1 cellular context compared by ENCODE assay signal in the genomic region with DNA sequence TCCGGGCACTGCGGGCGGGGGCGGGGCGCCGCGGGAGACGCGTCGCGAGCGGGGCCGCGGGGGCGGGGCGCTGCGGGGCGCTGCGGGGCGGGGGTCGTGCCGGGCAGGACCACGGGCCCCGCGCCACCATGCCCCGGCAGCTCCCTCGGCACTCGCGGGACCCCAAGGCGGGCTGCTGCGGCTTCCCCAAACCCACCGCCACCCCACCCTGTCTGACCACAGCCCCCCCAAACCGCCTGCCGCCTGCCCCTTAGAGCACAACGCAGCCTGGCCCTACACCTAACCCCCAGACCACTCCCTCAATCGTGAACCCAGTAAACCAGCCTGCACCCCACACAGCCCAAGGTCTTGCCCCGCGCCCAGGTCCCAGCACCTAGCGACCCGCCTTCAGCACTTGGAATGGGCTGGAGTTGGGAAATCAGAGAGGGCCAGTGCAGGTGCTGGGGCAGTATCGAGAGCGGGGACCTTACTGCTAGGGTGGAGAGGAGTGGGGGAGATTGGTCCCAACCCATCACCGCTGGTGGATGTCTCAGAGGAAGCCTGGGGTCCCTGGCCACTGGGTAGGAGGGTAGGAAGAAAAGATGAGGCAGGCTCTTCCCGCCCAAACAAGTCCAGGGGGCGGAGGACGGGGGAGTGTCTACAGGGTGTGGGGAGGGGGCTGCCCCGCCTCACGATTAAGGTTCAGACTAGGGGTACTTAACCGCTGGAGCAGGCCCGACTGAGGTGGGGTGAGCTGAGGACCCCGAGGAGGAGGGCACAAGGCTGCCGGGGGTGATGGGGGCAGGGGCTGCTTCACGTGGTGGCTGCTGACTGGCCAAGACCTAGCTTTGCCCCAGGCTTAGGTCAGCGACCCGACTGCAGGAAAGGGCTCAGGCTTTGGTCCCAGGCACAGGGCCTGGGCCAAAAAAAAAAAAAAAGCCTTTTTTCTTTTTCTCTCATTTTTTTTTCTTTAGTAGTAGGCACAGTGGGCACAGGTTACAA.
A peak's percentile ranks its signal among the peaks of the same experiment; 100 is the strongest.
TF ChIP-seq lines count a peak whose summit lies in the region.

No MANE protein-coding gene starts in this region.

TF ChIP-seq in HepG2, 621 proteins besides CTCF, POLR2A, EP300 and RAD21 (continued from another document and continues in another):
- TF ChIP-seq, protein P1, sequence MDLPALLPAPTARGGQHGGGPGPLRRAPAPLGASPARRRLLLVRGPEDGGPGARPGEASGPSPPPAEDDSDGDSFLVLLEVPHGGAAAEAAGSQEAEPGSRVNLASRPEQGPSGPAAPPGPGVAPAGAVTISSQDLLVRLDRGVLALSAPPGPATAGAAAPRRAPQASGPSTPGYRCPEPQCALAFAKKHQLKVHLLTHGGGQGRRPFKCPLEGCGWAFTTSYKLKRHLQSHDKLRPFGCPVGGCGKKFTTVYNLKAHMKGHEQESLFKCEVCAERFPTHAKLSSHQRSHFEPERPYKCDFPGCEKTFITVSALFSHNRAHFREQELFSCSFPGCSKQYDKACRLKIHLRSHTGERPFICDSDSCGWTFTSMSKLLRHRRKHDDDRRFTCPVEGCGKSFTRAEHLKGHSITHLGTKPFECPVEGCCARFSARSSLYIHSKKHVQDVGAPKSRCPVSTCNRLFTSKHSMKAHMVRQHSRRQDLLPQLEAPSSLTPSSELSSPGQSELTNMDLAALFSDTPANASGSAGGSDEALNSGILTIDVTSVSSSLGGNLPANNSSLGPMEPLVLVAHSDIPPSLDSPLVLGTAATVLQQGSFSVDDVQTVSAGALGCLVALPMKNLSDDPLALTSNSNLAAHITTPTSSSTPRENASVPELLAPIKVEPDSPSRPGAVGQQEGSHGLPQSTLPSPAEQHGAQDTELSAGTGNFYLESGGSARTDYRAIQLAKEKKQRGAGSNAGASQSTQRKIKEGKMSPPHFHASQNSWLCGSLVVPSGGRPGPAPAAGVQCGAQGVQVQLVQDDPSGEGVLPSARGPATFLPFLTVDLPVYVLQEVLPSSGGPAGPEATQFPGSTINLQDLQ (CRISPR knock-in tag; IDR thresholded peaks at IDR 0.05) = no peak
- TF ChIP-seq, protein P2, sequence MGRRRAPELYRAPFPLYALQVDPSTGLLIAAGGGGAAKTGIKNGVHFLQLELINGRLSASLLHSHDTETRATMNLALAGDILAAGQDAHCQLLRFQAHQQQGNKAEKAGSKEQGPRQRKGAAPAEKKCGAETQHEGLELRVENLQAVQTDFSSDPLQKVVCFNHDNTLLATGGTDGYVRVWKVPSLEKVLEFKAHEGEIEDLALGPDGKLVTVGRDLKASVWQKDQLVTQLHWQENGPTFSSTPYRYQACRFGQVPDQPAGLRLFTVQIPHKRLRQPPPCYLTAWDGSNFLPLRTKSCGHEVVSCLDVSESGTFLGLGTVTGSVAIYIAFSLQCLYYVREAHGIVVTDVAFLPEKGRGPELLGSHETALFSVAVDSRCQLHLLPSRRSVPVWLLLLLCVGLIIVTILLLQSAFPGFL (CRISPR knock-in tag; IDR thresholded peaks at IDR 0.05) = no peak
- TF ChIP-seq, protein P3, sequence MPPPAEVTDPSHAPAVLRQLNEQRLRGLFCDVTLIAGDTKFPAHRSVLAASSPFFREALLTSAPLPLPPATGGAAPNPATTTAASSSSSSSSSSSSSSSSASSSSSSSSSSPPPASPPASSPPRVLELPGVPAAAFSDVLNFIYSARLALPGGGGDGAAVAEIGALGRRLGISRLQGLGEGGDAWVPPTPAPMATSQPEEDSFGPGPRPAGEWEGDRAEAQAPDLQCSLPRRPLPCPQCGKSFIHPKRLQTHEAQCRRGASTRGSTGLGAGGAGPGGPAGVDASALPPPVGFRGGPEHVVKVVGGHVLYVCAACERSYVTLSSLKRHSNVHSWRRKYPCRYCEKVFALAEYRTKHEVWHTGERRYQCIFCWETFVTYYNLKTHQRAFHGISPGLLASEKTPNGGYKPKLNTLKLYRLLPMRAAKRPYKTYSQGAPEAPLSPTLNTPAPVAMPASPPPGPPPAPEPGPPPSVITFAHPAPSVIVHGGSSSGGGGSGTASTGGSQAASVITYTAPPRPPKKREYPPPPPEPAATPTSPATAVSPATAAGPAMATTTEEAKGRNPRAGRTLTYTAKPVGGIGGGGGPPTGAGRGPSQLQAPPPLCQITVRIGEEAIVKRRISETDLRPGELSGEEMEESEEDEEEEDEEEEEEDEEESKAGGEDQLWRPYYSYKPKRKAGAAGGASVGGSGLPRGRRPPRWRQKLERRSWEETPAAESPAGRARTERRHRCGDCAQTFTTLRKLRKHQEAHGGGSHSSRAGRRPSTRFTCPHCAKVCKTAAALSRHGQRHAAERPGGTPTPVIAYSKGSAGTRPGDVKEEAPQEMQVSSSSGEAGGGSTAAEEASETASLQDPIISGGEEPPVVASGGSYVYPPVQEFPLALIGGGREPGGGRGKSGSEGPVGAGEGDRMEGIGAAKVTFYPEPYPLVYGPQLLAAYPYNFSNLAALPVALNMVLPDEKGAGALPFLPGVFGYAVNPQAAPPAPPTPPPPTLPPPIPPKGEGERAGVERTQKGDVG (CRISPR knock-in tag; IDR thresholded peaks at IDR 0.05; ENCODE audit: borderline replicate concordance) = no peak
- TF ChIP-seq ZNF160 (CRISPR knock-in tag; IDR thresholded peaks at IDR 0.05) (no peak), RXRB (CRISPR knock-in tag; IDR thresholded peaks at IDR 0.05; ENCODE audit: borderline replicate concordance) (no peak), ZNF180 (CRISPR knock-in tag; IDR thresholded peaks at IDR 0.05; ENCODE audit: borderline replicate concordance, low read depth) (no peak), PHF8 (CRISPR knock-in tag; IDR thresholded peaks at IDR 0.05) (0 out of 2 replicates have a peak, but pooled peaks have one; percentile 4), XBP1 (CRISPR knock-in tag; IDR thresholded peaks at IDR 0.05) (no peak), SP5 (CRISPR knock-in tag; IDR thresholded peaks at IDR 0.05; ENCODE audit: borderline replicate concordance, low read depth) (0 out of 2 replicates have a peak, but pooled peaks have one; percentile 28), ZNF557 (CRISPR knock-in tag; IDR thresholded peaks at IDR 0.05) (no peak), SIX4 (CRISPR knock-in tag; IDR thresholded peaks at IDR 0.05) (no peak), DMAP1 (CRISPR knock-in tag; IDR thresholded peaks at IDR 0.05) (no peak), ZNF136 (CRISPR knock-in tag; IDR thresholded peaks at IDR 0.05; ENCODE audit: low read depth) (no peak), ZFP36L2 (CRISPR knock-in tag; IDR thresholded peaks at IDR 0.05) (no peak), ZNF777 (CRISPR knock-in tag; IDR thresholded peaks at IDR 0.05) (no peak), SRSF9 (IDR thresholded peaks at IDR 0.05; ENCODE audit: borderline replicate concordance, insufficient read depth, low read depth, low read length, poor library complexity, severe bottlenecking) (no peak), ZNF232 (CRISPR knock-in tag; IDR thresholded peaks at IDR 0.05; ENCODE audit: borderline replicate concordance) (no peak), FIP1L1 (IDR thresholded peaks at IDR 0.05; ENCODE audit: borderline replicate concordance, insufficient read depth, low read depth, low read length) (no peak), ZNF781 (CRISPR knock-in tag; IDR thresholded peaks at IDR 0.05; ENCODE audit: borderline replicate concordance, not compliant biosample characterization) (no peak), REXO4 (CRISPR knock-in tag; IDR thresholded peaks at IDR 0.05; ENCODE audit: borderline replicate concordance) (no peak), ZNF354B (CRISPR knock-in tag; IDR thresholded peaks at IDR 0.05) (no peak), ZNF101 (CRISPR knock-in tag; IDR thresholded peaks at IDR 0.05; ENCODE audit: borderline replicate concordance, low read depth) (no peak), ARNTL (CRISPR knock-in tag; IDR thresholded peaks at IDR 0.05) (no peak), PTBP1 (IDR thresholded peaks at IDR 0.05; ENCODE audit: low read depth, low read length, poor library complexity, severe bottlenecking) (no peak), ZSCAN21 (CRISPR knock-in tag; IDR thresholded peaks at IDR 0.05; ENCODE audit: borderline replicate concordance) (no peak; the same call in 1 of the 2 replicates), NFE2 (CRISPR knock-in tag; IDR thresholded peaks at IDR 0.05) (no peak), ZNF660 (CRISPR knock-in tag; IDR thresholded peaks at IDR 0.05; ENCODE audit: borderline replicate concordance, low read depth) (no peak), ZBTB7A (CRISPR knock-in tag; IDR thresholded peaks at IDR 0.05) (peak; percentile 79), SKI (IDR thresholded peaks at IDR 0.05; ENCODE audit: partially characterized antibody) (no peak), ZFYVE20 (CRISPR knock-in tag; IDR thresholded peaks at IDR 0.05; ENCODE audit: borderline replicate concordance, low read depth) (no peak), PCBP1 (IDR thresholded peaks at IDR 0.05; ENCODE audit: borderline replicate concordance, low read depth, low read length) (peak; percentile 67; the same call in 1 of the 2 replicates), SIX1 (CRISPR knock-in tag; IDR thresholded peaks at IDR 0.05; ENCODE audit: borderline replicate concordance) (no peak), SRSF1 (optimal IDR thresholded peaks at IDR 0.05; ENCODE audit: low read depth, low read length) (no peak), STAT5B (CRISPR knock-in tag; IDR thresholded peaks at IDR 0.05) (no peak), ZNF614 (CRISPR knock-in tag; IDR thresholded peaks at IDR 0.05; ENCODE audit: borderline replicate concordance) (no peak), MED13 (CRISPR knock-in tag; IDR thresholded peaks at IDR 0.05) (no peak)
- TF ChIP-seq, protein P4, sequence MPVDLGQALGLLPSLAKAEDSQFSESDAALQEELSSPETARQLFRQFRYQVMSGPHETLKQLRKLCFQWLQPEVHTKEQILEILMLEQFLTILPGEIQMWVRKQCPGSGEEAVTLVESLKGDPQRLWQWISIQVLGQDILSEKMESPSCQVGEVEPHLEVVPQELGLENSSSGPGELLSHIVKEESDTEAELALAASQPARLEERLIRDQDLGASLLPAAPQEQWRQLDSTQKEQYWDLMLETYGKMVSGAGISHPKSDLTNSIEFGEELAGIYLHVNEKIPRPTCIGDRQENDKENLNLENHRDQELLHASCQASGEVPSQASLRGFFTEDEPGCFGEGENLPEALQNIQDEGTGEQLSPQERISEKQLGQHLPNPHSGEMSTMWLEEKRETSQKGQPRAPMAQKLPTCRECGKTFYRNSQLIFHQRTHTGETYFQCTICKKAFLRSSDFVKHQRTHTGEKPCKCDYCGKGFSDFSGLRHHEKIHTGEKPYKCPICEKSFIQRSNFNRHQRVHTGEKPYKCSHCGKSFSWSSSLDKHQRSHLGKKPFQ (CRISPR knock-in tag; IDR thresholded peaks at IDR 0.05; ENCODE audit: insufficient replicate concordance) = no peak
- TF ChIP-seq, protein P5, sequence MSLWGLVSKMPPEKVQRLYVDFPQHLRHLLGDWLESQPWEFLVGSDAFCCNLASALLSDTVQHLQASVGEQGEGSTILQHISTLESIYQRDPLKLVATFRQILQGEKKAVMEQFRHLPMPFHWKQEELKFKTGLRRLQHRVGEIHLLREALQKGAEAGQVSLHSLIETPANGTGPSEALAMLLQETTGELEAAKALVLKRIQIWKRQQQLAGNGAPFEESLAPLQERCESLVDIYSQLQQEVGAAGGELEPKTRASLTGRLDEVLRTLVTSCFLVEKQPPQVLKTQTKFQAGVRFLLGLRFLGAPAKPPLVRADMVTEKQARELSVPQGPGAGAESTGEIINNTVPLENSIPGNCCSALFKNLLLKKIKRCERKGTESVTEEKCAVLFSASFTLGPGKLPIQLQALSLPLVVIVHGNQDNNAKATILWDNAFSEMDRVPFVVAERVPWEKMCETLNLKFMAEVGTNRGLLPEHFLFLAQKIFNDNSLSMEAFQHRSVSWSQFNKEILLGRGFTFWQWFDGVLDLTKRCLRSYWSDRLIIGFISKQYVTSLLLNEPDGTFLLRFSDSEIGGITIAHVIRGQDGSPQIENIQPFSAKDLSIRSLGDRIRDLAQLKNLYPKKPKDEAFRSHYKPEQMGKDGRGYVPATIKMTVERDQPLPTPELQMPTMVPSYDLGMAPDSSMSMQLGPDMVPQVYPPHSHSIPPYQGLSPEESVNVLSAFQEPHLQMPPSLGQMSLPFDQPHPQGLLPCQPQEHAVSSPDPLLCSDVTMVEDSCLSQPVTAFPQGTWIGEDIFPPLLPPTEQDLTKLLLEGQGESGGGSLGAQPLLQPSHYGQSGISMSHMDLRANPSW (CRISPR knock-in tag; IDR thresholded peaks at IDR 0.05; ENCODE audit: borderline replicate concordance) = no peak
- TF ChIP-seq, protein P6, sequence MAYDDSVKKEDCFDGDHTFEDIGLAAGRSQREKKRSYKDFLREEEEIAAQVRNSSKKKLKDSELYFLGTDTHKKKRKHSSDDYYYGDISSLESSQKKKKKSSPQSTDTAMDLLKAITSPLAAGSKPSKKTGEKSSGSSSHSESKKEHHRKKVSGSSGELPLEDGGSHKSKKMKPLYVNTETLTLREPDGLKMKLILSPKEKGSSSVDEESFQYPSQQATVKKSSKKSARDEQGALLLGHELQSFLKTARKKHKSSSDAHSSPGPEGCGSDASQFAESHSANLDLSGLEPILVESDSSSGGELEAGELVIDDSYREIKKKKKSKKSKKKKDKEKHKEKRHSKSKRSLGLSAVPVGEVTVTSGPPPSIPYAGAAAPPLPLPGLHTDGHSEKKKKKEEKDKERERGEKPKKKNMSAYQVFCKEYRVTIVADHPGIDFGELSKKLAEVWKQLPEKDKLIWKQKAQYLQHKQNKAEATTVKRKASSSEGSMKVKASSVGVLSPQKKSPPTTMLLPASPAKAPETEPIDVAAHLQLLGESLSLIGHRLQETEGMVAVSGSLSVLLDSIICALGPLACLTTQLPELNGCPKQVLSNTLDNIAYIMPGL (CRISPR knock-in tag; IDR thresholded peaks at IDR 0.05; ENCODE audit: borderline replicate concordance in 1 of 2, low read depth in 1 of 2) = peak in 1 of 2 experiments; percentile 18; a peak in 2 of 4 replicates
- TF ChIP-seq, protein P7, sequence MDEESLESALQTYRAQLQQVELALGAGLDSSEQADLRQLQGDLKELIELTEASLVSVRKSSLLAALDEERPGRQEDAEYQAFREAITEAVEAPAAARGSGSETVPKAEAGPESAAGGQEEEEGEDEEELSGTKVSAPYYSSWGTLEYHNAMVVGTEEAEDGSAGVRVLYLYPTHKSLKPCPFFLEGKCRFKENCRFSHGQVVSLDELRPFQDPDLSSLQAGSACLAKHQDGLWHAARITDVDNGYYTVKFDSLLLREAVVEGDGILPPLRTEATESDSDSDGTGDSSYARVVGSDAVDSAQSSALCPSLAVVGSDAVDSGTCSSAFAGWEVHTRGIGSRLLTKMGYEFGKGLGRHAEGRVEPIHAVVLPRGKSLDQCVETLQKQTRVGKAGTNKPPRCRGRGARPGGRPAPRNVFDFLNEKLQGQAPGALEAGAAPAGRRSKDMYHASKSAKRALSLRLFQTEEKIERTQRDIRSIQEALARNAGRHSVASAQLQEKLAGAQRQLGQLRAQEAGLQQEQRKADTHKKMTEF (CRISPR knock-in tag; IDR thresholded peaks at IDR 0.05) = no peak
- TF ChIP-seq, protein P8, sequence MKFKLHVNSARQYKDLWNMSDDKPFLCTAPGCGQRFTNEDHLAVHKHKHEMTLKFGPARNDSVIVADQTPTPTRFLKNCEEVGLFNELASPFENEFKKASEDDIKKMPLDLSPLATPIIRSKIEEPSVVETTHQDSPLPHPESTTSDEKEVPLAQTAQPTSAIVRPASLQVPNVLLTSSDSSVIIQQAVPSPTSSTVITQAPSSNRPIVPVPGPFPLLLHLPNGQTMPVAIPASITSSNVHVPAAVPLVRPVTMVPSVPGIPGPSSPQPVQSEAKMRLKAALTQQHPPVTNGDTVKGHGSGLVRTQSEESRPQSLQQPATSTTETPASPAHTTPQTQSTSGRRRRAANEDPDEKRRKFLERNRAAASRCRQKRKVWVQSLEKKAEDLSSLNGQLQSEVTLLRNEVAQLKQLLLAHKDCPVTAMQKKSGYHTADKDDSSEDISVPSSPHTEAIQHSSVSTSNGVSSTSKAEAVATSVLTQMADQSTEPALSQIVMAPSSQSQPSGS (CRISPR knock-in tag; IDR thresholded peaks at IDR 0.05) = no peak
